Comparison of ENCODE assay signal across 8 cellular contexts in the genomic region with DNA sequence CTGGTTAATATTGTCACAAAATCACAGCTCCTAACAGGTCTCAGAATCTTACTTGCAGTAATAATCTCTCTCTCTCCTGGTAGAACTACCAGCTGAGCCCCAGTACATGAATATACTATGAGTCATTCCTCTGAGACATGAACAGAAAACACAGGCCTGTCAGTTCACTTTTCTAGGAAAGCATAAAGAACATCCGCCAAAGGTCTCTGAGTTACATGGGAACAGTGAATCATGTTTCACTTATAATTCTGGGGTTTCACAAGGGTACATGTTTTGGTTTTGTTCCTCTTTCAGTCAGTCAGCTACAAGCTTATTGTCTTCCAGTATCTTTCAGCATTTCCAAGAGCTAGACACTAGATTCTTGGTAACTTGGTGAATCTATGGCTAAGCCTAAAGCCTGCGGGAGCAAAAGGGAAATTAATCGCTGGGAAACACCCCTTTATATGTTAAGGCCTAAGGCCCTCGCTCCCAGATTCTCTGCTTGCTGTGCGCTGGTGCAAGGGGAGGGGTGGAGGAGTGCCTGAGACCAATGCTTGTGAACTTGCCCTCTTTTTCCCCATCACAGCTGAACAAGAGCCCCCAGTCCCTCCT. TPM values are rescaled to one million over a fixed set of nuclear protein-coding genes. Genes with fewer than 3 reads are reported as not detected.
DNase-seq lines count a peak whose midpoint lies in the region; ATAC-seq and TF ChIP-seq lines count a peak whose summit lies in the region.

No MANE protein-coding gene starts in this region.

- H2AK9ac ChIP-seq in IMR-90 (replicated peaks; ENCODE audit: low read depth, low read length, poor library complexity) = no peak overlapping the region

- dilution Hi-C loops in IMR-90 (cut with HindIII; ENCODE audit: low sequenced_read_pairs, unreplicated experiment) = no loop called here

- peaks cover 20 to 36% of the 10 kb centered on the region in 2 experiments for H3K79me1 ChIP-seq in IMR-90 (ENCODE audit: low read depth in 1 of 2, low read length in 2 of 2)

- POLR2A ChIA-PET in IMR-90 (lab: Charles Lee; ENCODE audit: unreplicated experiment) = interaction anchor here (0.6 kb wide), 1 partner anchor 12 kb away, joined by 10 read pairs; no protein-coding TSS in a partner anchor

- intact Hi-C loops in IMR-90 (cut with micrococcal nuclease) (no loop called here), sigmoid colon (cut with DNase I) (loop anchor here (5.0 kb wide), 1 partner anchor 33 kb away; a partner anchor contains a TSS)

- TF ChIP-seq EP300 in sigmoid colon (IDR thresholded peaks at IDR 0.05) = peak in 1 of 4 donors; percentile 13

- H3K27me3 ChIP-seq in IMR-90 (ENCODE audit: control insufficient read depth, insufficient read depth, low read length) = no peaks in the 10 kb centered on the region
- H3K27me3 ChIP-seq in foreskin keratinocyte = no peaks in the 10 kb centered on the region
- no peaks in the 10 kb centered on the region for H3K27me3 ChIP-seq in sigmoid colon
- H3K27me3 ChIP-seq in SJCRH30 = no peaks in the 10 kb centered on the region

- H4K8ac ChIP-seq in IMR-90 (ENCODE audit: low read depth in 2 of 2, low read length in 2 of 2) = no peak overlapping the region

- peaks cover 47% of the 10 kb centered on the region for H3K36me3 ChIP-seq in IMR-90 (ENCODE audit: control insufficient read depth, insufficient read depth, low read length)
- H3K36me3 ChIP-seq in sigmoid colon = peaks cover 20 to 85% (median 46%) of the 10 kb centered on the region in 4 donors
- H3K36me3 ChIP-seq in SJCRH30 = peaks cover 50% of the 10 kb centered on the region

- H3K9me3 ChIP-seq in IMR-90 (ENCODE audit: control insufficient read depth, insufficient read depth, low read length) (no peaks in the 10 kb centered on the region), sigmoid colon (no peaks in the 10 kb centered on the region), SJCRH30 (replicated peaks) (no peaks in the 10 kb centered on the region)

- H3K23ac ChIP-seq in IMR-90 (ENCODE audit: low read depth, low read length) = no peak overlapping the region

- H2BK120ac ChIP-seq in IMR-90 (ENCODE audit: low read depth, low read length) = no peak overlapping the region

- peak overlapping the region; percentile 20; the same call in 1 of the 2 replicates for H3K18ac ChIP-seq in IMR-90 (ENCODE audit: low read depth, low read length)

- H4K20me1 ChIP-seq in IMR-90 (ENCODE audit: insufficient read depth, low read length) = peaks cover 10% of the 10 kb centered on the region

- 0 out of 2 replicates have a peak overlapping the region, but pooled peaks have one; percentile 5 for H2AK5ac ChIP-seq in IMR-90 (ENCODE audit: low read depth, low read length)

- H3K9ac ChIP-seq in IMR-90 (ENCODE audit: low read depth, low read length) = peak overlapping the region; percentile 31; the same call in 1 of the 2 replicates

- peak; percentile 84 for ATAC-seq in GM21576 (IDR thresholded peaks at IDR 0.05; ENCODE audit: unreplicated experiment)
- peak; percentile 95 for ATAC-seq in IMR-90 (ENCODE audit: low read depth)
- ATAC-seq in foreskin keratinocyte = peak; percentile 94

- peak overlapping the region; percentile 7; the same call in 1 of the 2 replicates for H4K5ac ChIP-seq in IMR-90 (ENCODE audit: low read depth, low read length)

- TF ChIP-seq CTCF in IMR-90 (conservative IDR thresholded peaks at IDR 0.05; ENCODE audit: low read depth, low read length) (no peak), foreskin keratinocyte (conservative IDR thresholded peaks at IDR 0.05) (no peak), sigmoid colon (IDR thresholded peaks at IDR 0.05) (no peak)

- peak; percentile 88 for DNase-seq in GM03348 (ENCODE audit: low spot score)
- DNase-seq in IMR-90 = peak; percentile 96
- DNase-seq in activated CD8-positive, alpha-beta memory T cell treated with anti-CD3 and anti-CD28 coated beads, Interleukin-2, amount 50 U/mL, for 48 hours = peak; percentile 61
- peak; percentile 90 to 96 for DNase-seq in foreskin keratinocyte
- no peak for DNase-seq in sigmoid colon
- DNase-seq in SJCRH30 = no peak
- DNase-seq in NCI-H2029 (lab: John Stamatoyannopoulos, UW) = no peak

- peak; percentile 43; the same call in 1 of the 2 replicates for TF ChIP-seq POLR2A in IMR-90 (IDR thresholded peaks at IDR 0.05; ENCODE audit: low read depth, low read length)
- no peak for TF ChIP-seq POLR2A in sigmoid colon (IDR thresholded peaks at IDR 0.05)

- H3K27ac ChIP-seq in IMR-90 (ENCODE audit: insufficient read depth, low read length) = peak overlapping the region; percentile 74; the same call in 1 of the 2 replicates
- H3K27ac ChIP-seq in foreskin keratinocyte = peak overlapping the region; percentile 100
- H3K27ac ChIP-seq in sigmoid colon = peak overlapping the region; percentile 70 to 83 (median 80)
- H3K27ac ChIP-seq in SJCRH30 = no peak overlapping the region

- peaks cover 10% of the 10 kb centered on the region for H3K4me1 ChIP-seq in IMR-90 (ENCODE audit: control insufficient read depth, insufficient read depth, low read length)
- peaks cover 24% of the 10 kb centered on the region for H3K4me1 ChIP-seq in foreskin keratinocyte
- peaks cover 0 to 24% (median 24%) of the 10 kb centered on the region in 4 donors for H3K4me1 ChIP-seq in sigmoid colon
- H3K4me1 ChIP-seq in SJCRH30 = no peaks in the 10 kb centered on the region; the same call in 1 of the 2 replicates

- H3K4me2 ChIP-seq in IMR-90 (ENCODE audit: low read depth, low read length) = peak overlapping the region; percentile 9

- H2AFZ ChIP-seq in IMR-90 (replicated peaks; ENCODE audit: low read length, poor library complexity) = no peak overlapping the region

- CTCF ChIA-PET in IMR-90 (lab: Yijun Ruan, JAX) = interaction anchor here (0.6 to 1.0 kb wide), 2 partner anchors 10 to 237 kb away, joined by 3 to 5 read pairs; no protein-coding TSS in a partner anchor

- no peak overlapping the region for H2BK15ac ChIP-seq in IMR-90 (ENCODE audit: low read depth, low read length)

- H3K4ac ChIP-seq in IMR-90 (ENCODE audit: low read depth, low read length) = 0 out of 2 replicates have a peak overlapping the region, but pooled peaks have one; percentile 14

- no peak overlapping the region; the same call in 1 of the 2 replicates for H3K14ac ChIP-seq in IMR-90 (replicated peaks; ENCODE audit: low read depth, low read length)

- no peaks in the 10 kb centered on the region; the same call in 1 of the 2 replicates for H3K9me1 ChIP-seq in IMR-90 (ENCODE audit: insufficient read depth, low read length)

- TF ChIP-seq RAD21 in IMR-90 (IDR thresholded peaks at IDR 0.05; ENCODE audit: low read length) = no peak

- peak overlapping the region; percentile 54 for H2BK5ac ChIP-seq in IMR-90 (ENCODE audit: low read depth, low read length, poor library complexity, severe bottlenecking)

- H3K4me3 ChIP-seq in IMR-90 (ENCODE audit: insufficient read depth, low read depth, low read length) (no peak overlapping the region), sigmoid colon (no peak overlapping the region), SJCRH30 (no peak overlapping the region)

- peak overlapping the region; percentile 1; the same call in 1 of the 2 replicates for H3K56ac ChIP-seq in IMR-90 (ENCODE audit: extremely low read depth, insufficient read depth, low read length)

- H4K91ac ChIP-seq in IMR-90 (ENCODE audit: insufficient read depth, low read depth, low read length) = 0 out of 2 replicates have a peak overlapping the region, but pooled peaks have one; percentile 12

- WGBS in IMR-90 (ENCODE audit: extremely low coverage in 2 of 2, insufficient read length in 1 of 2), 2 experiments = no CpG with 5 or more reads among the region's 5 CpGs
- 77 to 85% methylated on average over 5 of the region's 5 CpGs for WGBS in sigmoid colon, 2 donors

- in situ Hi-C loops in IMR-90 (cut with MboI; ENCODE audit: low sequenced_read_pairs) = loop anchor here (25.0 kb wide), 1 partner anchor 598 kb away; no protein-coding TSS in a partner anchor

- H2BK20ac ChIP-seq in IMR-90 (ENCODE audit: low read depth, low read length) = no peak overlapping the region

- BruUV-seq in IMR-90 (replicated peaks; lab: Mats Ljungman, UMichigan) = no TSS peak

TF ChIP-seq in IMR-90, 13 proteins besides CTCF, POLR2A, EP300 and RAD21 (continues in another document):
- TF ChIP-seq FOS (IDR thresholded peaks at IDR 0.05; ENCODE audit: low read depth, low read length) (peak; percentile 91), BHLHE40 (IDR thresholded peaks at IDR 0.05; ENCODE audit: low read depth, low read length) (no peak; the same call in 1 of the 2 replicates), RFX5 (IDR thresholded peaks at IDR 0.05; ENCODE audit: low read depth, low read length) (no peak), CEBPB (IDR thresholded peaks at IDR 0.05; ENCODE audit: low read depth, low read length) (peak; percentile 72), CHD1 (IDR thresholded peaks at IDR 0.05; ENCODE audit: low read depth, low read length) (no peak)

RNA-seq across cellular contexts. Expression of a gene that starts 31.7 kb away (rescaled TPM):
- total RNA-seq in IMR-90 (2012; rRNA removed) (52.8 and 66.0 TPM in 2 replicates), foreskin keratinocyte (90.0 and 93.6 TPM in 2 replicates), sigmoid colon (10 to 100 TPM; 34.9 to 65.8 (median 38.5) TPM)
- polyA plus RNA-seq in IMR-90 (2012; rRNA removed) (64.9 and 73.8 TPM in 2 replicates), foreskin keratinocyte (82.1 and 87.0 TPM in 2 replicates), sigmoid colon (100 to 1,000 TPM in 2 of 3 donors, 10 to 100 TPM in 1; 72.1 to 178 (median 135) TPM)
- polyA plus RNA-seq in IMR-90 (2012; cell fraction: cytosol; rRNA removed) = 27.8 and 55.9 TPM in 2 replicates
- polyA plus RNA-seq in IMR-90 (2012; cell fraction: nucleus; rRNA removed; ENCODE audit: low replicate concordance) = 18.8 and 32.0 TPM in 2 replicates
- 67.1 and 71.6 TPM in 2 replicates for total RNA-seq in SJCRH30 (2014; rRNA removed; shearing (Covaris generic))

RNA-seq across cellular contexts. Expression of a gene that starts 44.9 kb away (rescaled TPM):
- total RNA-seq in IMR-90 (2012; rRNA removed) (10.9 and 21.4 TPM in 2 replicates), foreskin keratinocyte (22.5 and 26.0 TPM in 2 replicates), sigmoid colon (100 to 1,000 TPM in 2 of 4 donors, 10 to 100 TPM in 2; 63.3 to 106 (median 85.1) TPM)
- polyA plus RNA-seq in IMR-90 (2012; rRNA removed) (20.1 and 25.9 TPM in 2 replicates), foreskin keratinocyte (19.1 and 22.5 TPM in 2 replicates), sigmoid colon (10 to 100 TPM in 1 of 3 donors, 1 to 10 TPM in 2; 9.0 to 41.8 (median 9.6) TPM)
- polyA plus RNA-seq in IMR-90 (2012; cell fraction: cytosol; rRNA removed) = 3.3 and 3.6 TPM in 2 replicates
- polyA plus RNA-seq in IMR-90 (2012; cell fraction: nucleus; rRNA removed; ENCODE audit: low replicate concordance) = 51.2 and 143 TPM in 2 replicates
- 23.4 and 23.7 TPM in 2 replicates for total RNA-seq in SJCRH30 (2014; rRNA removed; shearing (Covaris generic))

RNA-seq across cellular contexts. Expression of a gene that starts 56.7 kb away (rescaled TPM):
- 0.54 and 1.4 TPM in 2 replicates for total RNA-seq in IMR-90 (2012; rRNA removed)
- 0.60 and 0.65 TPM in 2 replicates for polyA plus RNA-seq in IMR-90 (2012; rRNA removed)
- 0.04 and 0.09 TPM in 2 replicates for polyA plus RNA-seq in IMR-90 (2012; cell fraction: cytosol; rRNA removed)
- polyA plus RNA-seq in IMR-90 (2012; cell fraction: nucleus; rRNA removed; ENCODE audit: low replicate concordance) = 0.03 and 0.21 TPM in 2 replicates
- total RNA-seq in foreskin keratinocyte = 1.1 and 1.2 TPM in 2 replicates
- polyA plus RNA-seq in foreskin keratinocyte = 0.53 and 0.65 TPM in 2 replicates
- 1 to 10 TPM; 2.0 to 3.0 (median 2.6) TPM for total RNA-seq in sigmoid colon
- polyA plus RNA-seq in sigmoid colon = 1 to 10 TPM; 1.6 to 3.7 (median 2.4) TPM
- 1.6 and 2.0 TPM in 2 replicates for total RNA-seq in SJCRH30 (2014; rRNA removed; shearing (Covaris generic))

Comparison
In these comparisons a context has a peak if more than half of its experiments do, and no peak if none do; other contexts are left out.
1. DNase-seq: peak in GM03348 (single experiment), IMR-90 (single experiment), activated CD8-positive, alpha-beta memory T cell treated with anti-CD3 and anti-CD28 coated beads, Interleukin-2, amount 50 U/mL, for 48 hours (single experiment) and foreskin keratinocyte (2 of 2); none in sigmoid colon (single experiment), SJCRH30 (0 of 2) and NCI-H2029 (single experiment).
2. Peak in every context shown above with its lines, with median percentiles within 50 percentile points of each other: ATAC-seq.